8 cellular contexts compared by ENCODE assay signal in the genomic region with DNA sequence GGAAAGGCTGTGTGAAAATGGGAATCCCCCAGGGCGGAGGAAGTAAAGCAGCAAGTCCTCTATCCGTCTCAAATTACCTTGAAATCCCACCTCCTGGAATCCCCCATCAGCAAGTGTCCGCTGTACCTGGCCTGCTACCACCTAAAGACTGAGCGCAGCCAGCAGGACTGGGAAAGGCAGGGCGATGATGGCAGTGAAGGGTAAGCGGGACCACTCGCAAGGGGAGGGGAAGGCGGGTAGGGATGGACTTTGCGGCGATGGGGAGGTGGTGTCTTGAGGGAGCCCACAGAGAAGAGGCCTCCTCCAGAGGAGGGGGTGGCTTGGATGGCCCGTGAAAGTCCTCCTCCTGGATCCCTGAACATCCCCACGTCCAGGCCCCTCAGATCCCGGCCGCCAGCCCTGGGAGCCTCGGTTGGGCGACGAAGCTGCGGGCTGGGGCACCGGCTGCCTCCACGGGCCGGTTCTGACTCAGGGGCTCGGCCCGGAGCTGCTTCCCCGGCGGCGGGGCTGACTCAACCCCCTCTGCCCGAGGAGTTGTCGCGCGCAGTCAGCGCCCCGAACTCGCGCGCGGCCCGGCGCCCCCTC. TPM values are rescaled to one million over a fixed set of nuclear protein-coding genes. Genes with fewer than 3 reads are reported as not detected.
DNase-seq lines count a peak whose midpoint lies in the region; FAIRE-seq and TF ChIP-seq lines count a peak whose summit lies in the region.

No MANE protein-coding gene starts in this region.

- H3K4me3 Mint-ChIP-seq in Calu3 (ENCODE audit: low read depth, unreplicated experiment) (peak overlapping the region; percentile 91), brain (peak overlapping the region; percentile 88 to 95 (median 92))

- H3K27ac Mint-ChIP-seq in Calu3 (ENCODE audit: unreplicated experiment) (peak overlapping the region; percentile 65), brain (peak overlapping the region; percentile 84 to 96 (median 88))

- H3K79me2 ChIP-seq in Loucy (ENCODE audit: insufficient read depth, low read length) = peaks cover 3% of the 10 kb centered on the region; the same call in 1 of the 2 replicates

- no peaks in the 10 kb centered on the region for H4K20me1 ChIP-seq in Loucy (ENCODE audit: insufficient read depth, low read length, poor library complexity, severe bottlenecking)

- FAIRE-seq in small intestine (lab: Jason Lieb, UNC) = no peak

- no peaks in the 10 kb centered on the region for H3K9me3 Mint-ChIP-seq in Calu3 (ENCODE audit: low read depth, unreplicated experiment)
- no peaks in the 10 kb centered on the region for H3K9me3 Mint-ChIP-seq in brain

- H3K27me3 Mint-ChIP-seq in Calu3 (ENCODE audit: unreplicated experiment) (no peaks in the 10 kb centered on the region), brain (peaks cover 19% of the 10 kb centered on the region)

- TF ChIP-seq CTCF in Calu3 (IDR thresholded peaks at IDR 0.05; ENCODE audit: unreplicated experiment) (no peak), Loucy (conservative IDR thresholded peaks at IDR 0.05; ENCODE audit: low read length) (no peak), brain (conservative IDR thresholded peaks at IDR 0.05) (no peak)

- H3K4me2 ChIP-seq in Loucy (ENCODE audit: low read depth, low read length, poor library complexity, severe bottlenecking) = peak overlapping the region; percentile 78

- H3K27me3 ChIP-seq in Loucy (ENCODE audit: insufficient read depth, low read length, poor library complexity, severe bottlenecking) (no peaks in the 10 kb centered on the region), iPS-20b (ENCODE audit: insufficient read depth, low read length) (peaks cover 19% of the 10 kb centered on the region), small intestine (ENCODE audit: control insufficient read depth in 2 of 2, insufficient read depth in 2 of 2, low read length in 2 of 2) (peaks cover 4 to 12% of the 10 kb centered on the region in 2 donors)

- H3K9me3 ChIP-seq in Loucy (ENCODE audit: insufficient read depth, low read depth, low read length) (no peaks in the 10 kb centered on the region), iPS-20b (ENCODE audit: insufficient read depth, low read depth, low read length) (no peaks in the 10 kb centered on the region), small intestine (ENCODE audit: control insufficient read depth, low read depth) (no peaks in the 10 kb centered on the region)

- H3K4me3 ChIP-seq in Loucy (ENCODE audit: low read length, poor library complexity, severe bottlenecking) (peak overlapping the region; percentile 84), iPS-20b (ENCODE audit: low read length) (peak overlapping the region; percentile 71), small intestine (ENCODE audit: low read depth in 1 of 2, low read length in 2 of 2) (peak overlapping the region; percentile 47 to 51)

- DNase-seq in Calu3 (no peak), small intestine (no peak), DMS114 treated with DMSO at 0.1 percent for 48 hours (lab: John Stamatoyannopoulos, UW; ENCODE audit: unreplicated experiment) (no peak), NCI-H1092 (lab: John Stamatoyannopoulos, UW) (no peak), UCSD-AML1 (lab: John Stamatoyannopoulos, UW; ENCODE audit: unreplicated experiment) (no peak)

- WGBS in small intestine, 3 donors = 13 to 33% (median 17%) methylated on average over 27 to 38 of the region's 38 CpGs

- no TSS peak for BruUV-seq in Calu3 (replicated peaks; lab: Mats Ljungman, UMichigan)

- peaks cover 15% of the 10 kb centered on the region for H3K4me1 ChIP-seq in Loucy (ENCODE audit: insufficient read depth, low read length, poor library complexity, severe bottlenecking)
- H3K4me1 ChIP-seq in iPS-20b (ENCODE audit: insufficient read depth, low read length) = peaks cover 6% of the 10 kb centered on the region; the same call in 1 of the 2 replicates
- peaks cover 0 to 4% of the 10 kb centered on the region in 2 donors for H3K4me1 ChIP-seq in small intestine (ENCODE audit: control insufficient read depth in 2 of 2, insufficient read depth in 1 of 2, low read depth in 1 of 2, low read length in 1 of 2)

- H3K36me3 Mint-ChIP-seq in Calu3 (ENCODE audit: insufficient read depth, unreplicated experiment) (peaks cover 37% of the 10 kb centered on the region), brain (peaks cover 30% of the 10 kb centered on the region)

- intact Hi-C loops in Calu3 (cut with micrococcal nuclease; ENCODE audit: unreplicated experiment) = no loop called here

- peak overlapping the region; percentile 72; the same call in 1 of the 2 replicates for H2AFZ ChIP-seq in Loucy (ENCODE audit: low read length)

- H3F3A ChIP-seq in Loucy (ENCODE audit: low read depth) = no peaks in the 10 kb centered on the region

- peaks cover 54% of the 10 kb centered on the region for H3K4me1 Mint-ChIP-seq in Calu3 (ENCODE audit: low read depth, unreplicated experiment)
- H3K4me1 Mint-ChIP-seq in brain = peaks cover 66% of the 10 kb centered on the region

- H3K36me3 ChIP-seq in Loucy (ENCODE audit: insufficient read depth, low read length) (no peaks in the 10 kb centered on the region), iPS-20b (ENCODE audit: insufficient read depth, low read depth, low read length) (0 out of 2 replicates have a peak, but pooled peaks cover 11% of the 10 kb centered on the region), small intestine (ENCODE audit: control insufficient read depth in 2 of 2, insufficient read depth in 2 of 2, low read length in 2 of 2) (no peaks in the 10 kb centered on the region)

- CTCF ChIA-PET in Calu3 (lab: Charles Lee) = interaction anchor here (0.6 to 1.9 kb wide), 3 partner anchors 10 to 49 kb away, joined by 3 to 5 read pairs (median 3); no protein-coding TSS in a partner anchor

- H3K9me2 ChIP-seq in Loucy (replicated peaks; ENCODE audit: low read depth, low read length) = no peaks in the 10 kb centered on the region

- H3K9ac ChIP-seq in Loucy (ENCODE audit: low read depth, low read length, poor library complexity, severe bottlenecking) (peak overlapping the region; percentile 60), iPS-20b (ENCODE audit: low read depth, low read length) (peak overlapping the region; percentile 43; the same call in 1 of the 2 replicates)

- H3K27ac ChIP-seq in iPS-20b (ENCODE audit: low read length) (no peak overlapping the region), small intestine (ENCODE audit: low read depth in 1 of 2, low read length in 1 of 2) (peak overlapping the region in 1 of 2 donors; percentile 62)

RNA-seq across cellular contexts. Expression of gene LARP6, which starts 0.6 kb away (rescaled TPM):
- 30.4 and 30.8 TPM in 2 replicates for total RNA-seq in Calu3 (2022)
- polyA plus RNA-seq in brain (ENCODE audit: insufficient read depth, low read depth, low replicate concordance) (52.1 TPM), small intestine (1 to 10 TPM in 2 of 3 donors, not detected in 1; 3.0 to 7.1 TPM)

RNA-seq across cellular contexts. Expression of gene THAP10, which starts 38.9 kb away (rescaled TPM):
- total RNA-seq in Calu3 (2022) = 11.8 and 13.7 TPM in 2 replicates
- polyA plus RNA-seq in brain (ENCODE audit: insufficient read depth, low read depth, low replicate concordance) = 5.5 TPM
- polyA plus RNA-seq in small intestine = 1 to 10 TPM in 2 of 3 donors, under 1 TPM in 1; 0.89 to 2.4 (median 1.1) TPM

RNA-seq across cellular contexts. Expression of gene LRRC49, which starts 39.3 kb away (rescaled TPM):
- total RNA-seq in Calu3 (2022) = 5.8 and 6.3 TPM in 2 replicates
- 13.8 TPM for polyA plus RNA-seq in brain (ENCODE audit: insufficient read depth, low read depth, low replicate concordance)
- polyA plus RNA-seq in small intestine = 1 to 10 TPM in 1 of 3 donors, under 1 TPM in 2; 0.81 to 2.0 (median 0.89) TPM
